Comparison of ENCODE assay signal across 19 cellular contexts in genomic region chr1:227328405-227329019, GRCh38.
"Had no signal": no experiment of that assay in that cellular context is flagged by ENCODE, and none has a peak within 500 bp of the region (broad histone marks: within the 10 kb centered on the region; RNA-seq: fewer than 3 reads in every experiment).

No MANE protein-coding gene starts in this region.

- DNase-seq: effector memory CD4-positive, alpha-beta T cell; glutamatergic neuron; kidney; left colon; mammary epithelial cell; mucosa of descending colon; natural killer cell; posterior cingulate gyrus; stimulated activated CD4-positive, alpha-beta T cell treated with anti-CD3 and anti-CD28 coated beads, Interleukin-1b, Interleukin-23, amount 100 ng/mL, for 48 hours; stimulated activated CD4-positive, alpha-beta T cell treated with anti-CD3 and anti-CD28 coated beads, Interleukin-4, amount 100 ng/mL, for 24 hours; stimulated activated naive B cell treated with anti-CD40 and anti-IgM and Interleukin-4, amounts not matched to agents 10 μg/mL and 1 μg/mL and 100 μg/mL, for 72 hours; stimulated activated naive CD8-positive, alpha-beta T cell treated with anti-CD3 and anti-CD28 coated beads, Interleukin-15, amount 100 ng/mL, for 72 hours; testis had no signal

- H3K9me3 ChIP-seq: esophagus muscularis mucosa, mucosa of descending colon, right atrium auricular region, testis had no signal

- ATAC-seq: gastroesophageal sphincter; left colon; mucosa of descending colon; natural killer cell; stimulated activated naive B cell treated with anti-CD40 and anti-IgM and Interleukin-4, amounts not matched to agents 10 μg/mL and 1 μg/mL and 100 μg/mL, for 72 hours; stimulated activated naive CD8-positive, alpha-beta T cell treated with anti-CD3 and anti-CD28 coated beads, Interleukin-15, amount 100 ng/mL, for 72 hours had no signal

- H3K4me3 ChIP-seq: esophagus muscularis mucosa, gastroesophageal sphincter, mucosa of descending colon, right atrium auricular region, smooth muscle cell, testis, tibial nerve had no signal

- H3K4me1 ChIP-seq: esophagus muscularis mucosa, gastroesophageal sphincter, right atrium auricular region, testis, tibial nerve had no signal

- H3K4me2 ChIP-seq: smooth muscle cell had no signal

- H3K36me3 ChIP-seq: esophagus muscularis mucosa, gastroesophageal sphincter, right atrium auricular region, tibial nerve had no signal

- H3K27me3 ChIP-seq: esophagus muscularis mucosa, gastroesophageal sphincter, right atrium auricular region, testis, tibial nerve had no signal

- H3K27ac ChIP-seq: epithelial cell of prostate, esophagus muscularis mucosa, gastroesophageal sphincter, right atrium auricular region, testis, tibial nerve had no signal
